29 cellular contexts compared by ENCODE assay signal in the genomic region with DNA sequence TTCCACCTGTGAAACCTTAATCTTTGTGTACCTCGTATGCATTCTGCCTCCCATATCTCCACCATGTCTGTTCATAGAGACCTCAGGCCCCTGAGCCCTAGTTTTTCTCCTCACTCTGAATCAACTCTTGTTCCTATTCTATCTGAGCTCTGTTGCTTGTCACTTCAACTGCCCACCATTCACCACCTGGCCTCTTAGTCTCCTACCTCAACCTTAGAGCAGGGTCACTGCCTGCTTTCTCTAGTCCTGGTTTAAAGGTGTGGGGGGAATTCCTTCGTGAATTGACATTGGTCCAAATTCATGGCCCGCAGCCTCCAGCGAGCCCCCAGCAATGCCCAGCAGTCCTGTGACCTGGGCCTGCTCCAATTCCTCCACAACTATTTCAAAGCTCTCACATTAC. TPM values are rescaled to one million over a fixed set of nuclear protein-coding genes. Genes with fewer than 3 reads are reported as not detected.
"Had no signal": no experiment of that assay in that cellular context is flagged by ENCODE, and none has a peak within 500 bp of the region (broad histone marks: within the 10 kb centered on the region; RNA-seq: fewer than 3 reads in every experiment).

No MANE protein-coding gene starts in this region.

- H3K4me3 ChIP-seq: ascending aorta, breast epithelium, coronary artery, dorsolateral prefrontal cortex had no signal

- DNase-seq: activated B cell treated with CpG ODN at 0.5 μM for 24 hours; activated CD4-positive, alpha-beta T cell treated with anti-CD3 and anti-CD28 coated beads for 48 hours; activated CD4-positive, alpha-beta T cell treated with anti-CD3 and anti-CD28 coated beads, Interleukin-2, amount 50 U/mL, for 1 hour; activated CD4-positive, alpha-beta T cell treated with anti-CD3 and anti-CD28 coated beads, Interleukin-2, amount 50 U/mL, for 48 hours; activated CD8-positive, alpha-beta memory T cell treated with anti-CD3 and anti-CD28 coated beads for 24 hours; activated CD8-positive, alpha-beta memory T cell treated with anti-CD3 and anti-CD28 coated beads, Interleukin-2, amount 50 U/mL, for 48 hours; activated CD8-positive, alpha-beta T cell treated with anti-CD3 and anti-CD28 coated beads for 36 hours; activated gamma-delta T cell; activated naive CD4-positive, alpha-beta T cell; activated naive CD4-positive, alpha-beta T cell treated with anti-CD3 and anti-CD28 coated beads, Interleukin-2, amount 10 ng/mL, durations not matched to agents 7 days and 5 days; activated naive CD8-positive, alpha-beta T cell treated with anti-CD3 and anti-CD28 coated beads, Interleukin-2, amount 10 ng/mL, durations not matched to agents 7 days and 5 days; activated T-cell treated with anti-CD3 and anti-CD28 coated beads for 4 hours; activated T-cell treated with anti-CD3 and anti-CD28 coated beads, Interleukin-2, amount 50 U/mL, for 24 hours; activated T-cell treated with anti-CD3 and anti-CD28 coated beads, Interleukin-2, amount 50 U/mL, for 72 hours; dorsolateral prefrontal cortex; effector memory CD4-positive, alpha-beta T cell; endodermal cell; foreskin fibroblast; T-cell; T-helper 17 cell; T1000; WERI-Rb-1 had no signal

- H3K27ac ChIP-seq: ascending aorta, breast epithelium, coronary artery, WERI-Rb-1 had no signal

- FAIRE-seq: frontal cortex had no signal

- H3K27me3 ChIP-seq: ascending aorta, breast epithelium had no signal

- ATAC-seq: activated CD4-positive, CD25-positive, alpha-beta regulatory T cell treated with anti-CD3 and anti-CD28 coated beads, Interleukin-2, amount 50 U/mL, for 24 hours; activated CD8-positive, alpha-beta T cell treated with anti-CD3 and anti-CD28 coated beads for 36 hours; activated naive CD4-positive, alpha-beta T cell treated with anti-CD3 and anti-CD28 coated beads, Interleukin-2, amount 50 U/mL, for 72 hours; activated T-cell treated with anti-CD3 and anti-CD28 coated beads, Interleukin-2, amount 50 U/mL, for 72 hours; esophagus mucosa; T-cell; T-helper 17 cell had no signal

- H3K4me1 ChIP-seq: ascending aorta, breast epithelium had no signal

- H3K36me3 ChIP-seq: ascending aorta, breast epithelium, WERI-Rb-1 had no signal

- H3K9me3 ChIP-seq: ascending aorta, breast epithelium had no signal

RNA-seq across cellular contexts. Expression of a gene that starts 39.4 kb away (rescaled TPM):
- total RNA-seq: activated B cell treated with CpG ODN at 0.5 μM for 24 hours had no signal
